Comparison of ENCODE assay signal across 12 cellular contexts in genomic region chr20:62916703-62917476, GRCh38. TPM values are rescaled to one million over a fixed set of nuclear protein-coding genes. Genes with fewer than 3 reads are reported as not detected.
DNase-seq lines count a peak whose midpoint lies in the region; ATAC-seq and TF ChIP-seq lines count a peak whose summit lies in the region.
"Had no signal": no experiment of that assay in that cellular context is flagged by ENCODE, and none has a peak within 500 bp of the region (broad histone marks: within the 10 kb centered on the region; RNA-seq: fewer than 3 reads in every experiment).

No MANE protein-coding gene starts in this region.

- H3K4me1 ChIP-seq in CD4-positive, alpha-beta memory T cell (ENCODE audit: insufficient read depth, low read length), result peaks cover 86% of the 10 kb centered on the region
- peaks cover 50% of the 10 kb centered on the region for H3K4me1 ChIP-seq in Loucy (ENCODE audit: insufficient read depth, low read length, poor library complexity, severe bottlenecking)
- peaks cover 45% of the 10 kb centered on the region for H3K4me1 ChIP-seq in smooth muscle cell (ENCODE audit: low read depth)

- 86% methylated on average over 10 of the region's 10 CpGs for WGBS in smooth muscle cell (ENCODE audit: low lambda C conversion rate)

- H3K27ac Mint-ChIP-seq in CD4-positive, alpha-beta memory T cell, result peak overlapping the region; percentile 33 to 92 (median 88)
- peak overlapping the region; percentile 72 to 85 for H3K27ac Mint-ChIP-seq in natural killer cell treated with Interleukin-12 subunit alpha and Interleukin-12 subunit beta and Interleukin-15 and Interleukin-18, amount 100 ng/mL, for 72 hours

- H3K9ac ChIP-seq in Loucy (ENCODE audit: low read depth, low read length, poor library complexity, severe bottlenecking) (no peak overlapping the region), smooth muscle cell (ENCODE audit: low read depth) (no peak overlapping the region)

- peaks cover 15% of the 10 kb centered on the region for H3K36me3 ChIP-seq in CD4-positive, alpha-beta memory T cell (ENCODE audit: insufficient read depth, low read length)
- H3K36me3 ChIP-seq in Loucy (ENCODE audit: insufficient read depth, low read length), result peaks cover 17% of the 10 kb centered on the region; the same call in 1 of the 2 replicates
- no peaks in the 10 kb centered on the region for H3K36me3 ChIP-seq in smooth muscle cell (ENCODE audit: low read depth)

- H3K27me3 Mint-ChIP-seq in CD4-positive, alpha-beta memory T cell, result no peaks in the 10 kb centered on the region
- H3K27me3 Mint-ChIP-seq in natural killer cell treated with Interleukin-12 subunit alpha and Interleukin-12 subunit beta and Interleukin-15 and Interleukin-18, amount 100 ng/mL, for 72 hours, result no peaks in the 10 kb centered on the region

- H3K9me2 ChIP-seq in Loucy (replicated peaks; ENCODE audit: low read depth, low read length), result no peaks in the 10 kb centered on the region

- POLR2A ChIA-PET in CD4-positive, alpha-beta memory T cell (lab: Charles Lee; ENCODE audit: partially characterized antibody), result interaction anchor here (2.6 to 6.4 kb wide), 4 partner anchors 13 to 37 kb away, joined by 10 to 52 read pairs (median 22); partner anchors contain the start of gene GID8

- H3K27me3 ChIP-seq in CD4-positive, alpha-beta memory T cell (ENCODE audit: insufficient read depth, low read length), result no peaks in the 10 kb centered on the region
- H3K27me3 ChIP-seq in Loucy (ENCODE audit: insufficient read depth, low read length, poor library complexity, severe bottlenecking) (no peaks in the 10 kb centered on the region), smooth muscle cell (ENCODE audit: low read depth) (no peaks in the 10 kb centered on the region)
- H3K27me3 ChIP-seq: MG63, sigmoid colon had no signal

- peak overlapping the region; percentile 46 to 93 (median 86) for H3K4me3 Mint-ChIP-seq in CD4-positive, alpha-beta memory T cell
- peak overlapping the region; percentile 67 for H3K4me3 Mint-ChIP-seq in natural killer cell treated with Interleukin-12 subunit alpha and Interleukin-12 subunit beta and Interleukin-15 and Interleukin-18, amount 100 ng/mL, for 72 hours

- H4K20me1 ChIP-seq in Loucy (ENCODE audit: insufficient read depth, low read length, poor library complexity, severe bottlenecking), result peaks cover 96% of the 10 kb centered on the region
- H4K20me1 ChIP-seq in smooth muscle cell (ENCODE audit: low read depth), result peaks cover 100% of the 10 kb centered on the region

- no peak for DNase-seq in CD4-positive, alpha-beta memory T cell
- DNase-seq in natural killer cell treated with Interleukin-12 subunit alpha and Interleukin-12 subunit beta and Interleukin-15 and Interleukin-18, amount 100 ng/mL, for 72 hours (ENCODE audit: low spot score), result no peak
- DNase-seq in smooth muscle cell (lab: John Stamatoyannopoulos, UW; ENCODE audit: unreplicated experiment), result no peak
- no peak for DNase-seq in NCI-H774 (lab: John Stamatoyannopoulos, UW)
- DNase-seq in NCI-H345 treated with DMSO at 0.1 percent for 48 hours (lab: John Stamatoyannopoulos, UW; ENCODE audit: unreplicated experiment), result no peak
- DNase-seq: activated CD8-positive, alpha-beta memory T cell treated with anti-CD3 and anti-CD28 coated beads for 24 hours; effector CD4-positive, alpha-beta T cell; foreskin melanocyte; MG63; sigmoid colon had no signal

- H3K9me3 Mint-ChIP-seq in CD4-positive, alpha-beta memory T cell, result no peaks in the 10 kb centered on the region
- no peaks in the 10 kb centered on the region for H3K9me3 Mint-ChIP-seq in natural killer cell treated with Interleukin-12 subunit alpha and Interleukin-12 subunit beta and Interleukin-15 and Interleukin-18, amount 100 ng/mL, for 72 hours

- H3K4me2 ChIP-seq in Loucy (ENCODE audit: low read depth, low read length, poor library complexity, severe bottlenecking) (peak overlapping the region; percentile 69), smooth muscle cell (no peak overlapping the region)

- H3K9me3 ChIP-seq in CD4-positive, alpha-beta memory T cell (ENCODE audit: control insufficient read depth in 1 of 2, low read length in 2 of 2), result no peaks in the 10 kb centered on the region
- H3K9me3 ChIP-seq in Loucy (ENCODE audit: insufficient read depth, low read depth, low read length) (no peaks in the 10 kb centered on the region), smooth muscle cell (replicated peaks; ENCODE audit: low read depth) (no peaks in the 10 kb centered on the region)
- H3K9me3 ChIP-seq: MG63, sigmoid colon had no signal

- no peaks in the 10 kb centered on the region for H3F3A ChIP-seq in Loucy (ENCODE audit: low read depth)
- H3F3A ChIP-seq in smooth muscle cell (ENCODE audit: low read depth), result no peaks in the 10 kb centered on the region

- CTCF ChIA-PET in CD4-positive, alpha-beta memory T cell (lab: Charles Lee; ENCODE audit: partially characterized antibody), result interaction anchor here (1.5 to 6.5 kb wide), 6 partner anchors 10 to 92 kb away, joined by 4 to 73 read pairs (median 8); no protein-coding TSS in a partner anchor

- peaks cover 10 to 30% of the 10 kb centered on the region in 2 donors for H3K36me3 Mint-ChIP-seq in CD4-positive, alpha-beta memory T cell
- no peaks in the 10 kb centered on the region for H3K36me3 Mint-ChIP-seq in natural killer cell treated with Interleukin-12 subunit alpha and Interleukin-12 subunit beta and Interleukin-15 and Interleukin-18, amount 100 ng/mL, for 72 hours

- H2AFZ ChIP-seq in Loucy (ENCODE audit: low read length), result no peak overlapping the region
- H2AFZ ChIP-seq in smooth muscle cell (ENCODE audit: low read depth), result no peak overlapping the region

- H3K79me2 ChIP-seq in Loucy (ENCODE audit: insufficient read depth, low read length), result peaks cover 100% of the 10 kb centered on the region
- peaks cover 100% of the 10 kb centered on the region for H3K79me2 ChIP-seq in smooth muscle cell (ENCODE audit: low read depth)

- TF ChIP-seq CTCF in Loucy (conservative IDR thresholded peaks at IDR 0.05; ENCODE audit: low read length) (no peak), smooth muscle cell (IDR thresholded peaks at IDR 0.05; ENCODE audit: borderline replicate concordance, insufficient read depth, poor library complexity, severe bottlenecking) (no peak)

- peaks cover 55 to 89% (median 72%) of the 10 kb centered on the region in 4 donors for H3K4me1 Mint-ChIP-seq in CD4-positive, alpha-beta memory T cell
- H3K4me1 Mint-ChIP-seq in natural killer cell treated with Interleukin-12 subunit alpha and Interleukin-12 subunit beta and Interleukin-15 and Interleukin-18, amount 100 ng/mL, for 72 hours (ENCODE audit: low read depth in 2 of 2), result peaks cover 63 to 71% of the 10 kb centered on the region in 2 donors

- H3K27ac ChIP-seq in CD4-positive, alpha-beta memory T cell (ENCODE audit: low read depth, low read length), result no peak overlapping the region
- H3K27ac ChIP-seq in cingulate gyrus (ENCODE audit: low read depth, low read length) (peak overlapping the region; percentile 29), smooth muscle cell (ENCODE audit: low read depth) (no peak overlapping the region)
- H3K27ac ChIP-seq: sigmoid colon had no signal

- ATAC-seq in natural killer cell treated with Interleukin-12 subunit alpha and Interleukin-12 subunit beta and Interleukin-15 and Interleukin-18, amount 100 ng/mL, for 72 hours, result no peak

- intact Hi-C loops in CD4-positive, alpha-beta memory T cell (cut with micrococcal nuclease), result no loop called here

- H3K4me3 ChIP-seq in CD4-positive, alpha-beta memory T cell (ENCODE audit: low read length in 2 of 2), result no peak overlapping the region
- H3K4me3 ChIP-seq in Loucy (ENCODE audit: low read length, poor library complexity, severe bottlenecking) (no peak overlapping the region), smooth muscle cell (no peak overlapping the region)
- H3K4me3 ChIP-seq: MG63, sigmoid colon had no signal

RNA-seq across cellular contexts. Expression of gene DIDO1, which starts 9.4 kb away (rescaled TPM):
- 100 to 1,000 TPM; 127 to 129 TPM for total RNA-seq in CD4-positive, alpha-beta memory T cell
- polyA plus RNA-seq in CD4-positive, alpha-beta memory T cell, result 10 to 100 TPM; 24.7 to 39.7 TPM
- 10 to 100 TPM; 57.6 to 81.1 TPM for total RNA-seq in natural killer cell treated with Interleukin-12 subunit alpha and Interleukin-12 subunit beta and Interleukin-15 and Interleukin-18, amount 100 ng/mL, for 72 hours
- total RNA-seq in smooth muscle cell, result 24.6 and 25.8 TPM in 2 replicates
- polyA plus RNA-seq in smooth muscle cell, result 14.4 and 16.0 TPM in 2 replicates

RNA-seq across cellular contexts. Expression of gene GID8, which starts 21.1 kb away (rescaled TPM):
- 10 to 100 TPM; 44.4 to 47.8 TPM for total RNA-seq in CD4-positive, alpha-beta memory T cell
- polyA plus RNA-seq in CD4-positive, alpha-beta memory T cell, result 10 to 100 TPM; 11.2 to 19.1 TPM
- 10 to 100 TPM; 34.9 to 35.5 TPM for total RNA-seq in natural killer cell treated with Interleukin-12 subunit alpha and Interleukin-12 subunit beta and Interleukin-15 and Interleukin-18, amount 100 ng/mL, for 72 hours
- total RNA-seq in smooth muscle cell, result 23.5 and 34.8 TPM in 2 replicates
- 13.9 and 20.8 TPM in 2 replicates for polyA plus RNA-seq in smooth muscle cell

RNA-seq across cellular contexts. Expression of gene SLC17A9, which starts 35.6 kb away (rescaled TPM):
- total RNA-seq in CD4-positive, alpha-beta memory T cell, result 1 to 10 TPM; 2.1 to 2.4 TPM
- polyA plus RNA-seq in CD4-positive, alpha-beta memory T cell, result under 1 TPM in 1 of 2 donors, not detected in 1; 0.13 TPM
- 100 to 1,000 TPM in 1 of 2 donors, 10 to 100 TPM in 1; 34.9 to 100 TPM for total RNA-seq in natural killer cell treated with Interleukin-12 subunit alpha and Interleukin-12 subunit beta and Interleukin-15 and Interleukin-18, amount 100 ng/mL, for 72 hours
- 32.4 and 32.5 TPM in 2 replicates for total RNA-seq in smooth muscle cell
- polyA plus RNA-seq in smooth muscle cell, result 92.5 and 96.7 TPM in 2 replicates

RNA-seq across cellular contexts. Expression of gene TCFL5, which starts 55.3 kb away (rescaled TPM):
- total RNA-seq in CD4-positive, alpha-beta memory T cell, result 10 to 100 TPM in 1 of 2 experiments, 1 to 10 TPM in 1; 9.9 to 10.3 TPM
- 1 to 10 TPM in 1 of 2 donors, under 1 TPM in 1; 0.52 to 2.5 TPM for polyA plus RNA-seq in CD4-positive, alpha-beta memory T cell
- total RNA-seq in natural killer cell treated with Interleukin-12 subunit alpha and Interleukin-12 subunit beta and Interleukin-15 and Interleukin-18, amount 100 ng/mL, for 72 hours, result 1 to 10 TPM; 4.1 to 5.9 TPM
- 9.1 and 9.5 TPM in 2 replicates for total RNA-seq in smooth muscle cell
- polyA plus RNA-seq in smooth muscle cell, result 6.8 and 12.5 TPM in 2 replicates
